In genomic region chr17:77058016-77058415, GRCh38 we compare ENCODE assay signal across 20 cellular contexts.
DNase-seq lines count a peak whose midpoint lies in the region; ATAC-seq and TF ChIP-seq lines count a peak whose summit lies in the region.
"Had no signal": no experiment of that assay in that cellular context is flagged by ENCODE, and none has a peak within 500 bp of the region (broad histone marks: within the 10 kb centered on the region; RNA-seq: fewer than 3 reads in every experiment).

No MANE protein-coding gene starts in this region.

- intact Hi-C loops in heart right ventricle (cut with DNase I) = loop anchor here in 3 of 10 donors (5.0 kb wide), 2 partner anchors 191 to 241 kb away; partner anchors contain the start of gene MGAT5B (in 2 of the 3)

- 60 to 69% methylated on average over 5 of the region's 5 CpGs for WGBS in heart right ventricle, 2 donors

- TF ChIP-seq CTCF in neural crest cell (conservative IDR thresholded peaks at IDR 0.05) (no peak), heart right ventricle (IDR thresholded peaks at IDR 0.05) (no peak)

- H3K9me3 Mint-ChIP-seq in neural crest cell = no peaks in the 10 kb centered on the region
- H3K9me3 Mint-ChIP-seq: CD4-positive, alpha-beta T cell; CD8-positive, alpha-beta memory T cell had no signal

- H3K4me1 ChIP-seq in heart right ventricle = no peaks in the 10 kb centered on the region

- H3K4me3 Mint-ChIP-seq in neural crest cell = no peak overlapping the region
- H3K4me3 Mint-ChIP-seq: B cell; CD4-positive, alpha-beta T cell; CD8-positive, alpha-beta memory T cell had no signal

- peak; percentile 18 for DNase-seq in NOMO-1 treated with DMSO at 0.1 percent for 48 hours (lab: John Stamatoyannopoulos, UW; ENCODE audit: unreplicated experiment)
- DNase-seq in NOMO-1 treated with dmso at 0.1 percent for 144 hours (lab: John Stamatoyannopoulos, UW; ENCODE audit: unreplicated experiment) = no peak
- DNase-seq in COLO829 (ENCODE audit: low spot score) = peak; percentile 35
- DNase-seq in epidermal melanocyte (ENCODE audit: insufficient read length, low spot score) = peak; percentile 73
- DNase-seq in neural crest cell (ENCODE audit: low read depth, low spot score) = no peak
- DNase-seq in heart right ventricle = no peak
- DNase-seq in HCEC 1CT = no peak
- DNase-seq in CD1c-positive myeloid dendritic cell (ENCODE audit: extremely low spot score) = no peak
- DNase-seq: Calu3; CD4-positive, alpha-beta T cell; CD8-positive, alpha-beta memory T cell; COR-L47; DMS153; DND-41; H7 had no signal

- H3K27ac ChIP-seq in heart right ventricle = no peak overlapping the region
- H3K27ac ChIP-seq: 22Rv1, BLaER1, C4-2B had no signal

- peaks cover 2% of the 10 kb centered on the region for H3K27me3 Mint-ChIP-seq in neural crest cell (ENCODE audit: low read depth)

- no peaks in the 10 kb centered on the region for H3K36me3 ChIP-seq in heart right ventricle
- H3K36me3 ChIP-seq: BLaER1 had no signal

- H3K27ac Mint-ChIP-seq in neural crest cell (ENCODE audit: unreplicated experiment) = peak overlapping the region; percentile 54
- H3K27ac Mint-ChIP-seq: B cell; CD4-positive, alpha-beta T cell; CD8-positive, alpha-beta memory T cell had no signal

- H3K4me3 ChIP-seq in heart right ventricle = no peak overlapping the region
- H3K4me3 ChIP-seq: BLaER1 had no signal

- H3K27me3 ChIP-seq in heart right ventricle = peaks cover 0 to 84% (median 51%) of the 10 kb centered on the region in 7 donors
- H3K27me3 ChIP-seq: BLaER1 had no signal

- H3K36me3 Mint-ChIP-seq in neural crest cell (ENCODE audit: low read depth) = no peaks in the 10 kb centered on the region
- H3K36me3 Mint-ChIP-seq: CD8-positive, alpha-beta memory T cell had no signal

- no peak for ATAC-seq in heart right ventricle
- ATAC-seq: HCT116 had no signal

- no peaks in the 10 kb centered on the region for H3K9me3 ChIP-seq in heart right ventricle
- H3K9me3 ChIP-seq: BLaER1 had no signal

- peaks cover 17% of the 10 kb centered on the region for H3K4me1 Mint-ChIP-seq in neural crest cell

Comparison
In these comparisons a context has a peak if more than half of its experiments do, and no peak if none do; other contexts are left out.
1. DNase-seq: peak in NOMO-1 treated with DMSO at 0.1 percent for 48 hours (single experiment), COLO829 (single experiment) and epidermal melanocyte (single experiment); none in NOMO-1 treated with dmso at 0.1 percent for 144 hours (single experiment), neural crest cell (single experiment), heart right ventricle (0 of 2), HCEC 1CT (single experiment) and CD1c-positive myeloid dendritic cell (single experiment).